10 cellular contexts compared by ENCODE assay signal in genomic region chr3:60017631-60018030, GRCh38.
A peak's percentile ranks its signal among the peaks of the same experiment; 100 is the strongest.
DNase-seq lines count a peak whose midpoint lies in the region; ATAC-seq and TF ChIP-seq lines count a peak whose summit lies in the region.
"Had no signal": no experiment of that assay in that cellular context is flagged by ENCODE, and none has a peak within 500 bp of the region (broad histone marks: within the 10 kb centered on the region; RNA-seq: fewer than 3 reads in every experiment).

No MANE protein-coding gene starts in this region.

- H3K4me3 ChIP-seq in heart right ventricle = no peak overlapping the region

- H3K27me3 Mint-ChIP-seq in activated naive CD8-positive, alpha-beta T cell treated with anti-CD3 and anti-CD28 coated beads, Interleukin-2, amount 10 ng/mL, durations not matched to agents 7 days and 5 days = no peaks in the 10 kb centered on the region

- no peaks in the 10 kb centered on the region for H3K4me1 ChIP-seq in heart right ventricle

- peak overlapping the region; percentile 31 for H3K4me3 Mint-ChIP-seq in activated naive CD8-positive, alpha-beta T cell treated with anti-CD3 and anti-CD28 coated beads, Interleukin-2, amount 10 ng/mL, durations not matched to agents 7 days and 5 days

- H3K4me1 Mint-ChIP-seq in activated naive CD8-positive, alpha-beta T cell treated with anti-CD3 and anti-CD28 coated beads, Interleukin-2, amount 10 ng/mL, durations not matched to agents 7 days and 5 days = peaks cover 17% of the 10 kb centered on the region

- peak; percentile 55 for DNase-seq in SW480 (ENCODE audit: low spot score)
- no peak for DNase-seq in activated naive CD8-positive, alpha-beta T cell treated with anti-CD3 and anti-CD28 coated beads, Interleukin-2, amount 10 ng/mL, durations not matched to agents 7 days and 5 days
- peak; percentile 25 to 57 (median 48) for DNase-seq in stimulated activated CD4-positive, alpha-beta T cell treated with anti-CD3 and anti-CD28 coated beads, TNF-alpha, amount 100 ng/mL, for 24 hours (ENCODE audit: low read depth in 3 of 3)
- no peak for DNase-seq in NCI-H1417 (lab: John Stamatoyannopoulos, UW)
- DNase-seq in cardiac septum (ENCODE audit: low spot score) = no peak
- no peak for DNase-seq in heart right ventricle
- no peak for DNase-seq in DMS114 treated with DMSO at 0.1 percent for 48 hours (lab: John Stamatoyannopoulos, UW; ENCODE audit: unreplicated experiment)
- DNase-seq: NCI-H1105 treated with DMSO at 0.1 percent for 48 hours had no signal

- TF ChIP-seq CTCF in heart right ventricle (IDR thresholded peaks at IDR 0.05) = no peak

- no peaks in the 10 kb centered on the region for H3K9me3 ChIP-seq in heart right ventricle

- WGBS in heart right ventricle, 2 donors = 75 to 88% methylated on average over 2 of the region's 2 CpGs

- POLR2A ChIA-PET in activated naive CD8-positive, alpha-beta T cell treated with anti-CD3 and anti-CD28 coated beads, Interleukin-2, amount 10 ng/mL, durations not matched to agents 7 days and 5 days (lab: Charles Lee) = no interaction called here

- peaks cover 22% of the 10 kb centered on the region for H3K36me3 Mint-ChIP-seq in activated naive CD8-positive, alpha-beta T cell treated with anti-CD3 and anti-CD28 coated beads, Interleukin-2, amount 10 ng/mL, durations not matched to agents 7 days and 5 days

- intact Hi-C loops in cardiac septum (cut with DNase I) = no loop called here
- intact Hi-C loops in heart right ventricle (cut with DNase I) = no loop called here

- no peaks in the 10 kb centered on the region for H3K27me3 ChIP-seq in heart right ventricle

- peak overlapping the region; percentile 59 for H3K27ac Mint-ChIP-seq in activated naive CD8-positive, alpha-beta T cell treated with anti-CD3 and anti-CD28 coated beads, Interleukin-2, amount 10 ng/mL, durations not matched to agents 7 days and 5 days

- H3K9me3 Mint-ChIP-seq in activated naive CD8-positive, alpha-beta T cell treated with anti-CD3 and anti-CD28 coated beads, Interleukin-2, amount 10 ng/mL, durations not matched to agents 7 days and 5 days = peaks cover 6% of the 10 kb centered on the region

- peak overlapping the region in 1 of 10 donors; percentile 31 for H3K27ac ChIP-seq in heart right ventricle

- H3K36me3 ChIP-seq in heart right ventricle = no peaks in the 10 kb centered on the region

- ATAC-seq in GM21723 (IDR thresholded peaks at IDR 0.05; ENCODE audit: unreplicated experiment) (peak; percentile 85), heart right ventricle (no peak)
- peak; percentile 84 for ATAC-seq in activated naive CD8-positive, alpha-beta T cell treated with anti-CD3 and anti-CD28 coated beads, Interleukin-2, amount 10 ng/mL, durations not matched to agents 7 days and 5 days (ENCODE audit: low read depth)
- ATAC-seq: left lobe of liver had no signal

Comparison
In these comparisons a context has a peak if more than half of its experiments do, and no peak if none do; other contexts are left out.
1. ATAC-seq: peak in GM21723 (single experiment) and activated naive CD8-positive, alpha-beta T cell treated with anti-CD3 and anti-CD28 coated beads, Interleukin-2, amount 10 ng/mL, durations not matched to agents 7 days and 5 days (single experiment); none in heart right ventricle (0 of 8).
2. DNase-seq: peak in SW480 (single experiment) and stimulated activated CD4-positive, alpha-beta T cell treated with anti-CD3 and anti-CD28 coated beads, TNF-alpha, amount 100 ng/mL, for 24 hours (3 of 3); none in activated naive CD8-positive, alpha-beta T cell treated with anti-CD3 and anti-CD28 coated beads, Interleukin-2, amount 10 ng/mL, durations not matched to agents 7 days and 5 days (single experiment), NCI-H1417 (0 of 3), cardiac septum (single experiment), heart right ventricle (0 of 2) and DMS114 treated with DMSO at 0.1 percent for 48 hours (single experiment).